In the genomic region with DNA sequence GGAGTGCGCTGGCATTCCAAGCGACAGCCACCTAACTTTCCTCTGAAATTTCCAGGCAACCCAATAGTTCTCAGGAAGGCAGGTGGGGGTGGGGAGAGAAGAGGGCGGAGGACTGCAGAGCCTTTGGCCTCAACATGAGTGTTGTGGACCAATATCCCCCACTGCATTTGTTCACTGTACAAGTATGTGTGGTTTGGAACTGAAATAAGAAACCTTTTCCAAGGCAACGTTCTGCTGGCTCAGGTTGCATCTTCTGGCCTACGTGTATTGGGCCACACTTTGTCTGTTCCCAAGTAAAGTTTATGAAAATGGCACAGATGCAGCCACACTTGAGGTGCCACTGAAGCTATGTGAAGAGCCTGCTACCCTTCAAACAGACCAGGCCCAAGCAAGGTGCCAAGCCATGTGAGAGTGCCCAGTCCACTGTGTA, we compare ENCODE assay signal across 11 cellular contexts.
A peak's percentile ranks its signal among the peaks of the same experiment; 100 is the strongest.
DNase-seq lines count a peak whose midpoint lies in the region; ATAC-seq, FAIRE-seq and TF ChIP-seq lines count a peak whose summit lies in the region.
"Had no signal": no experiment of that assay in that cellular context is flagged by ENCODE, and none has a peak within 500 bp of the region (broad histone marks: within the 10 kb centered on the region; RNA-seq: fewer than 3 reads in every experiment).

No MANE protein-coding gene starts in this region.

- DNase-seq in HCEC 1CT (peak; percentile 85), body of pancreas (peak in 3 of 4 donors; percentile 50 to 53 (median 53)), A172 (ENCODE audit: low spot score) (no peak), frontal cortex (ENCODE audit: low spot score in 2 of 2) (no peak), SIG-M5 (lab: John Stamatoyannopoulos, UW) (no peak)
- DNase-seq: activated effector memory CD4-positive, alpha-beta T cell treated with anti-CD3 and anti-CD28 coated beads, Interleukin-2, amount 50 U/mL, for 16 hours; DMS153; testis had no signal

- no peak overlapping the region for H3K4me3 ChIP-seq in body of pancreas
- H3K4me3 ChIP-seq in stomach smooth muscle (ENCODE audit: low read length in 2 of 2): no peak overlapping the region
- H3K4me3 ChIP-seq: testis had no signal

- H3K9me3 ChIP-seq in body of pancreas (no peaks in the 10 kb centered on the region), stomach smooth muscle (ENCODE audit: control insufficient read depth in 2 of 2, low read length in 2 of 2) (no peaks in the 10 kb centered on the region)
- H3K9me3 ChIP-seq: testis had no signal

- H3K36me3 ChIP-seq in body of pancreas (replicated peaks in 1 of 2; ENCODE audit: insufficient read depth in 1 of 2, low read depth in 2 of 2) (no peaks in the 10 kb centered on the region), stomach smooth muscle (ENCODE audit: control insufficient read depth in 2 of 2, insufficient read depth in 2 of 2, low read length in 2 of 2) (peaks cover 0 to 3% of the 10 kb centered on the region in 2 donors)

- no peak for TF ChIP-seq CTCF in body of pancreas (IDR thresholded peaks at IDR 0.05)

- peak overlapping the region; percentile 40 to 85 (median 44) for H3K27ac ChIP-seq in body of pancreas
- peak overlapping the region; percentile 1 for H3K27ac ChIP-seq in layer of hippocampus (ENCODE audit: low read depth, low read length)
- peak overlapping the region; percentile 42 for H3K27ac ChIP-seq in stomach smooth muscle (ENCODE audit: low read length)
- H3K27ac ChIP-seq: testis had no signal

- peak; percentile 22 for ATAC-seq in body of pancreas
- no peak for ATAC-seq in GM21515 (IDR thresholded peaks at IDR 0.05; ENCODE audit: unreplicated experiment)

- no peak for FAIRE-seq in frontal cortex (lab: Jason Lieb, UNC)

- no peak for TF ChIP-seq POLR2A in body of pancreas (IDR thresholded peaks at IDR 0.05)

- intact Hi-C loops in body of pancreas (cut with DNase I): no loop called here

- H3K4me1 ChIP-seq in body of pancreas (peaks cover 72% of the 10 kb centered on the region), stomach smooth muscle (ENCODE audit: control insufficient read depth, insufficient read depth, low read length) (peaks cover 51% of the 10 kb centered on the region)

- no peaks in the 10 kb centered on the region for H3K27me3 ChIP-seq in body of pancreas
- H3K27me3 ChIP-seq in layer of hippocampus (ENCODE audit: control insufficient read depth, insufficient read depth, low read length): no peaks in the 10 kb centered on the region
- H3K27me3 ChIP-seq in stomach smooth muscle (ENCODE audit: control insufficient read depth in 1 of 2, insufficient read depth in 2 of 2, low read length in 2 of 2): no peaks in the 10 kb centered on the region
- H3K27me3 ChIP-seq: testis had no signal

- 49 to 56% methylated on average over 4 to 5 of the region's 5 CpGs for WGBS in body of pancreas, 2 donors

- H3K9ac ChIP-seq in stomach smooth muscle (ENCODE audit: low read length in 2 of 2): no peak overlapping the region

Comparison
In these comparisons a context has a peak if more than half of its experiments do, and no peak if none do; other contexts are left out.
1. DNase-seq: peak in HCEC 1CT (single experiment) and body of pancreas (3 of 4); none in A172 (single experiment), frontal cortex (0 of 2) and SIG-M5 (single experiment).
2. Peak in every context shown above with its lines, with median percentiles within 50 percentile points of each other: H3K27ac ChIP-seq.